8 cellular contexts compared by ENCODE assay signal in genomic region chr1:111141245-111141644, GRCh38. TPM values are rescaled to one million over a fixed set of nuclear protein-coding genes. Genes with fewer than 3 reads are reported as not detected.
DNase-seq lines count a peak whose midpoint lies in the region; ATAC-seq and TF ChIP-seq lines count a peak whose summit lies in the region.

No MANE protein-coding gene starts in this region.

- peak overlapping the region; percentile 96 to 100 (median 100) for H3K4me3 Mint-ChIP-seq in CD4-positive, CD25-positive, alpha-beta regulatory T cell
- H3K4me3 Mint-ChIP-seq in natural killer cell treated with Interleukin-12 subunit alpha and Interleukin-12 subunit beta and Interleukin-15 and Interleukin-18, amount 100 ng/mL, for 72 hours, result peak overlapping the region; percentile 92

- no peak overlapping the region for H3K9ac ChIP-seq in colonic mucosa (ENCODE audit: low read depth in 2 of 2, low read length in 2 of 2)

- no peaks in the 10 kb centered on the region for H3K27me3 Mint-ChIP-seq in CD4-positive, CD25-positive, alpha-beta regulatory T cell
- H3K27me3 Mint-ChIP-seq in natural killer cell treated with Interleukin-12 subunit alpha and Interleukin-12 subunit beta and Interleukin-15 and Interleukin-18, amount 100 ng/mL, for 72 hours, result no peaks in the 10 kb centered on the region

- H3K27ac ChIP-seq in CD4-positive, CD25-positive, alpha-beta regulatory T cell (ENCODE audit: insufficient read depth, low read length, poor library complexity, severe bottlenecking), result no peak overlapping the region
- H3K27ac ChIP-seq in colonic mucosa, result no peak overlapping the region

- DNase-seq in CD4-positive, CD25-positive, alpha-beta regulatory T cell, result no peak
- DNase-seq in LNCaP clone FGC (ENCODE audit: low read depth) (no peak), colonic mucosa (no peak), medulla oblongata (ENCODE audit: extremely low spot score) (no peak)
- no peak for DNase-seq in natural killer cell treated with Interleukin-12 subunit alpha and Interleukin-12 subunit beta and Interleukin-15 and Interleukin-18, amount 100 ng/mL, for 72 hours (ENCODE audit: low spot score)

- peak overlapping the region; percentile 89 for H3K4me3 ChIP-seq in CD4-positive, CD25-positive, alpha-beta regulatory T cell (ENCODE audit: low read depth, low read length)
- peak overlapping the region; percentile 91 for H3K4me3 ChIP-seq in LNCaP clone FGC (ENCODE audit: low read depth, low read length)
- H3K4me3 ChIP-seq in colonic mucosa, result peak overlapping the region; percentile 81

- peaks cover 7% of the 10 kb centered on the region for H3K36me3 ChIP-seq in CD4-positive, CD25-positive, alpha-beta regulatory T cell (ENCODE audit: control insufficient read depth, insufficient read depth, low read length)
- no peaks in the 10 kb centered on the region for H3K36me3 ChIP-seq in colonic mucosa

- peaks cover 11% of the 10 kb centered on the region for H3K36me3 Mint-ChIP-seq in CD4-positive, CD25-positive, alpha-beta regulatory T cell
- H3K36me3 Mint-ChIP-seq in natural killer cell treated with Interleukin-12 subunit alpha and Interleukin-12 subunit beta and Interleukin-15 and Interleukin-18, amount 100 ng/mL, for 72 hours, result peaks cover 9% of the 10 kb centered on the region

- peaks cover 38% of the 10 kb centered on the region for H3K4me1 ChIP-seq in CD4-positive, CD25-positive, alpha-beta regulatory T cell (ENCODE audit: control insufficient read depth, insufficient read depth, low read length, poor library complexity, severe bottlenecking)
- H3K4me1 ChIP-seq in colonic mucosa, result no peaks in the 10 kb centered on the region

- no peak for ATAC-seq in CD4-positive, CD25-positive, alpha-beta regulatory T cell (ENCODE audit: low read depth in 2 of 2)
- no peak for ATAC-seq in natural killer cell treated with Interleukin-12 subunit alpha and Interleukin-12 subunit beta and Interleukin-15 and Interleukin-18, amount 100 ng/mL, for 72 hours
- ATAC-seq in GM18873 (IDR thresholded peaks at IDR 0.05; ENCODE audit: low FRiP score, unreplicated experiment) (no peak), HG02981 (IDR thresholded peaks at IDR 0.05; ENCODE audit: unreplicated experiment) (no peak), HG02571 (IDR thresholded peaks at IDR 0.05; ENCODE audit: unreplicated experiment) (no peak)

- H3K27ac Mint-ChIP-seq in CD4-positive, CD25-positive, alpha-beta regulatory T cell, result peak overlapping the region in 1 of 3 donors; percentile 86
- peak overlapping the region; percentile 11 to 91 for H3K27ac Mint-ChIP-seq in natural killer cell treated with Interleukin-12 subunit alpha and Interleukin-12 subunit beta and Interleukin-15 and Interleukin-18, amount 100 ng/mL, for 72 hours

- H3K9me3 ChIP-seq in CD4-positive, CD25-positive, alpha-beta regulatory T cell (ENCODE audit: control insufficient read depth in 2 of 2, low read length in 2 of 2), result no peaks in the 10 kb centered on the region
- H3K9me3 ChIP-seq in colonic mucosa, result no peaks in the 10 kb centered on the region

- H3K9me3 Mint-ChIP-seq in CD4-positive, CD25-positive, alpha-beta regulatory T cell, result no peaks in the 10 kb centered on the region
- H3K9me3 Mint-ChIP-seq in natural killer cell treated with Interleukin-12 subunit alpha and Interleukin-12 subunit beta and Interleukin-15 and Interleukin-18, amount 100 ng/mL, for 72 hours, result no peaks in the 10 kb centered on the region

- H3K27me3 ChIP-seq in CD4-positive, CD25-positive, alpha-beta regulatory T cell (ENCODE audit: control insufficient read depth, insufficient read depth, low read length), result no peaks in the 10 kb centered on the region
- H3K27me3 ChIP-seq in colonic mucosa, result no peaks in the 10 kb centered on the region

- intact Hi-C loops in colonic mucosa (cut with DNase I), result loop anchor here (10.0 kb wide), 1 partner anchor 84 kb away; the partner anchor contains the start of gene CHI3L2

- TF ChIP-seq CTCF in LNCaP clone FGC (IDR thresholded peaks at IDR 0.05; ENCODE audit: control insufficient read depth, extremely low read depth, insufficient read depth) (no peak), colonic mucosa (IDR thresholded peaks at IDR 0.05) (no peak)

- H3K4me1 Mint-ChIP-seq in CD4-positive, CD25-positive, alpha-beta regulatory T cell, result peaks cover 32 to 68% (median 53%) of the 10 kb centered on the region in 4 donors
- H3K4me1 Mint-ChIP-seq in natural killer cell treated with Interleukin-12 subunit alpha and Interleukin-12 subunit beta and Interleukin-15 and Interleukin-18, amount 100 ng/mL, for 72 hours (ENCODE audit: low read depth in 2 of 2), result peaks cover 18 to 53% of the 10 kb centered on the region in 2 donors

RNA-seq across cellular contexts. Expression of gene CEPT1, which starts 1.2 kb away (rescaled TPM):
- 22.6 TPM for total RNA-seq in CD4-positive, CD25-positive, alpha-beta regulatory T cell
- 10 to 100 TPM; 19.9 to 37.5 (median 27.7) TPM for polyA plus RNA-seq in CD4-positive, CD25-positive, alpha-beta regulatory T cell
- total RNA-seq in colonic mucosa, result 10 to 100 TPM; 35.7 to 38.7 TPM
- total RNA-seq in natural killer cell treated with Interleukin-12 subunit alpha and Interleukin-12 subunit beta and Interleukin-15 and Interleukin-18, amount 100 ng/mL, for 72 hours, result 10 to 100 TPM; 34.5 to 41.6 TPM

RNA-seq across cellular contexts. Expression of gene DRAM2, which starts 1.4 kb away (rescaled TPM):
- total RNA-seq in CD4-positive, CD25-positive, alpha-beta regulatory T cell, result 37.2 TPM
- polyA plus RNA-seq in CD4-positive, CD25-positive, alpha-beta regulatory T cell, result 100 to 1,000 TPM in 1 of 4 donors, 10 to 100 TPM in 3; 86.7 to 112 (median 95.9) TPM
- total RNA-seq in colonic mucosa, result 10 to 100 TPM; 35.8 to 88.8 TPM
- 10 to 100 TPM; 22.5 to 25.7 TPM for total RNA-seq in natural killer cell treated with Interleukin-12 subunit alpha and Interleukin-12 subunit beta and Interleukin-15 and Interleukin-18, amount 100 ng/mL, for 72 hours

RNA-seq across cellular contexts. Expression of gene DENND2D, which starts 59.2 kb away (rescaled TPM):
- total RNA-seq in CD4-positive, CD25-positive, alpha-beta regulatory T cell, result 83.8 TPM
- polyA plus RNA-seq in CD4-positive, CD25-positive, alpha-beta regulatory T cell, result 100 to 1,000 TPM in 3 of 4 donors, 10 to 100 TPM in 1; 85.6 to 196 (median 119) TPM
- 10 to 100 TPM; 51.0 to 65.2 TPM for total RNA-seq in colonic mucosa
- total RNA-seq in natural killer cell treated with Interleukin-12 subunit alpha and Interleukin-12 subunit beta and Interleukin-15 and Interleukin-18, amount 100 ng/mL, for 72 hours, result 100 to 1,000 TPM; 103 to 118 TPM
